In the genomic region with DNA sequence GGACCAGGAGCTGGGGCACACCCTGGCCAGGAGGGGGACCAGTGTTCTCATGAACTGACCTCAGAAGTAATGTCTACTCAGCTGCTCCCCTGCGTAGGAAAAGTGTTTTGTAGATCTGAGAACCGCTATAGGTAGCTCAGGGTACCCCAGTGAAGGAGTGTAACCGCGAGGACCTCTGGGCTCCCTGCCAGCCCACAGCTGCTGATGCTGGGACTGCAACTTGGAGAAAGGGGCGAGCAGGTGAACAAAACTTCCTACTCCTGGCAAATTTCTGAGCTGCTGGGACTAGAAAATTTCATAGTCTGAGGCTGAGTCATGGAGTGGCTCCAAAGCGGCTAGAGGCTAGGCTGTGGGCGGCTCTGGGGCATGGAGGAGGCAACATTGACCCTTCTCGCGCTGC, we compare ENCODE assay signal across 12 cellular contexts. TPM values are rescaled to one million over a fixed set of nuclear protein-coding genes. Genes with fewer than 3 reads are reported as not detected.
DNase-seq lines count a peak whose midpoint lies in the region; ATAC-seq lines count a peak whose summit lies in the region.
"Had no signal": no experiment of that assay in that cellular context is flagged by ENCODE, and none has a peak within 500 bp of the region (broad histone marks: within the 10 kb centered on the region; RNA-seq: fewer than 3 reads in every experiment).

No MANE protein-coding gene starts in this region.

- no peaks in the 10 kb centered on the region for H3K27me3 Mint-ChIP-seq in activated naive CD4-positive, alpha-beta T cell treated with anti-CD3 and anti-CD28 coated beads for 36 hours (ENCODE audit: low read depth)
- H3K27me3 Mint-ChIP-seq in dendritic cell treated with granulocyte-macrophage colony-stimulating factor and Interleukin-4, amounts not matched to agents 40 ng/mL and 50 ng/mL, for 4 days, result no peaks in the 10 kb centered on the region

- intact Hi-C loops in activated naive CD4-positive, alpha-beta T cell treated with anti-CD3 and anti-CD28 coated beads for 36 hours (cut with micrococcal nuclease), result loop anchor here (5.0 kb wide), 1 partner anchor 52 kb away; a partner anchor contains a TSS
- intact Hi-C loops in dendritic cell treated with granulocyte-macrophage colony-stimulating factor and Interleukin-4, amounts not matched to agents 40 ng/mL and 50 ng/mL, for 4 days (cut with micrococcal nuclease), result loop anchor here (10.0 kb wide), 1 partner anchor 305 kb away; a partner anchor contains a TSS

- ATAC-seq in GM21529 (IDR thresholded peaks at IDR 0.05; ENCODE audit: unreplicated experiment), result no peak

- H3K4me1 Mint-ChIP-seq in activated naive CD4-positive, alpha-beta T cell treated with anti-CD3 and anti-CD28 coated beads for 36 hours (ENCODE audit: low read depth), result no peaks in the 10 kb centered on the region
- peaks cover 67% of the 10 kb centered on the region for H3K4me1 Mint-ChIP-seq in dendritic cell treated with granulocyte-macrophage colony-stimulating factor and Interleukin-4, amounts not matched to agents 40 ng/mL and 50 ng/mL, for 4 days (ENCODE audit: low read depth)

- no peak overlapping the region for H3K4me3 Mint-ChIP-seq in activated naive CD4-positive, alpha-beta T cell treated with anti-CD3 and anti-CD28 coated beads for 36 hours
- H3K4me3 Mint-ChIP-seq in dendritic cell treated with granulocyte-macrophage colony-stimulating factor and Interleukin-4, amounts not matched to agents 40 ng/mL and 50 ng/mL, for 4 days, result no peak overlapping the region

- H3K27me3 ChIP-seq in MG63, result no peaks in the 10 kb centered on the region

- H3K36me3 Mint-ChIP-seq in activated naive CD4-positive, alpha-beta T cell treated with anti-CD3 and anti-CD28 coated beads for 36 hours (ENCODE audit: low read depth), result peaks cover under 1% of the 10 kb centered on the region
- H3K36me3 Mint-ChIP-seq in dendritic cell treated with granulocyte-macrophage colony-stimulating factor and Interleukin-4, amounts not matched to agents 40 ng/mL and 50 ng/mL, for 4 days (ENCODE audit: low read depth), result peaks cover 100% of the 10 kb centered on the region

- no peaks in the 10 kb centered on the region for H3K9me3 Mint-ChIP-seq in activated naive CD4-positive, alpha-beta T cell treated with anti-CD3 and anti-CD28 coated beads for 36 hours
- no peaks in the 10 kb centered on the region for H3K9me3 Mint-ChIP-seq in dendritic cell treated with granulocyte-macrophage colony-stimulating factor and Interleukin-4, amounts not matched to agents 40 ng/mL and 50 ng/mL, for 4 days

- H3K27ac Mint-ChIP-seq in activated naive CD4-positive, alpha-beta T cell treated with anti-CD3 and anti-CD28 coated beads for 36 hours, result peak overlapping the region; percentile 39
- peak overlapping the region; percentile 41 for H3K27ac Mint-ChIP-seq in dendritic cell treated with granulocyte-macrophage colony-stimulating factor and Interleukin-4, amounts not matched to agents 40 ng/mL and 50 ng/mL, for 4 days

- peaks cover 4% of the 10 kb centered on the region; the same call in 1 of the 2 replicates for H3K36me3 ChIP-seq in MG63

- DNase-seq in activated naive CD4-positive, alpha-beta T cell treated with anti-CD3 and anti-CD28 coated beads for 36 hours, result no peak
- DNase-seq in activated naive CD4-positive, alpha-beta T cell (lab: John Stamatoyannopoulos, UW), result no peak
- DNase-seq in MG63 (peak; percentile 14), renal cortical epithelial cell (ENCODE audit: low read depth) (peak; percentile 41), 8988T (no peak)
- DNase-seq in stimulated activated CD4-positive, alpha-beta T cell treated with anti-CD3 and anti-CD28 coated beads, Interleukin-4, amount 100 ng/mL, for 1 hour, result no peak
- DNase-seq: activated CD4-positive, alpha-beta T cell treated with anti-CD3 and anti-CD28 coated beads for 48 hours; C1 segment of cervical spinal cord; left colon; NCI-H2029 treated with DMSO at 0.1 percent for 48 hours had no signal

- no peak overlapping the region for H3K4me3 ChIP-seq in MG63

- no peaks in the 10 kb centered on the region for H3K9me3 ChIP-seq in MG63

- CTCF ChIA-PET in activated naive CD4-positive, alpha-beta T cell treated with anti-CD3 and anti-CD28 coated beads for 36 hours (lab: Charles Lee), result interaction anchor here (1.1 to 2.8 kb wide), 3 partner anchors 52 to 99 kb away, joined by 4 to 11 read pairs (median 5); a partner anchor contains a TSS

RNA-seq across cellular contexts. Expression of a gene that starts 51.9 kb away (rescaled TPM):
- total RNA-seq in activated naive CD4-positive, alpha-beta T cell treated with anti-CD3 and anti-CD28 coated beads for 36 hours, result 10 to 100 TPM; 19.6 to 20.0 TPM
- total RNA-seq in MG63 (2014; rRNA removed; shearing (Covaris generic); ENCODE audit: low replicate concordance), result 49.2 and 67.8 TPM in 2 replicates
- 129 and 155 TPM in 2 replicates for total RNA-seq in renal cortical epithelial cell

Comparison
In these comparisons a context has a peak if more than half of its experiments do, and no peak if none do; other contexts are left out.
1. DNase-seq: peak in MG63 (single experiment) and renal cortical epithelial cell (single experiment); none in activated naive CD4-positive, alpha-beta T cell treated with anti-CD3 and anti-CD28 coated beads for 36 hours (single experiment), activated naive CD4-positive, alpha-beta T cell (0 of 4), stimulated activated CD4-positive, alpha-beta T cell treated with anti-CD3 and anti-CD28 coated beads, Interleukin-4, amount 100 ng/mL, for 1 hour (single experiment) and 8988T (single experiment).